Comparison of ENCODE assay signal across 21 cellular contexts in the genomic region with DNA sequence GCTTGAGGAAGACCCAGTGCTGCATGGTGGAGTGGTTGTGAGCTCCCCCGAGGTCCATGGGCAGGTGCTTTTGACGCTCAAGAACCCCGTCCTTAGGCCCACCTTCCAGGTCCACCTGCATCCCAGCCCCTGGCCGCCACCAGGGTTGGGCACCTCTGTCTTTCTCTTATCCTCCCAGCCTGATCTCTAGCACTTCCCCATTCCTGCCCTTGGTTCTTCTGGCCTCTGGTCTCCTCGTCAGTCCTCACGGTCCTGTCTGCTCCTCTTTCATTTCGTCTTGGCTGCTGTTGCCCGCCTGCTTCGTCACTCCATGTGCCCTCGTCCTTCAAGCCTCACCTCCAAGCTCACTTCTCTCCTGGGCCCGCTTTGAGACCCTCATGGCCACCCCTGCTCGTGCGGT.
DNase-seq lines count a peak whose midpoint lies in the region; ATAC-seq, FAIRE-seq and TF ChIP-seq lines count a peak whose summit lies in the region.
"Had no signal": no experiment of that assay in that cellular context is flagged by ENCODE, and none has a peak within 500 bp of the region (broad histone marks: within the 10 kb centered on the region; RNA-seq: fewer than 3 reads in every experiment).

No MANE protein-coding gene starts in this region.

- no peak overlapping the region for H2AFZ ChIP-seq in OCI-LY7 (ENCODE audit: low read length)
- H2AFZ ChIP-seq in K562 (ENCODE audit: low read depth, low read length) = no peak overlapping the region
- H2AFZ ChIP-seq in neuronal stem cell (ENCODE audit: low read length) = no peak overlapping the region
- H2AFZ ChIP-seq: GM23248 had no signal

- no peak overlapping the region for H2BK15ac ChIP-seq in neuronal stem cell (ENCODE audit: low read length)

- 4% methylated on average over 13 of the region's 13 CpGs for WGBS in K562 (ENCODE audit: insufficient coverage, low coverage, missing lambda C conversion rate)
- WGBS in neuronal stem cell (ENCODE audit: extremely low coverage in 2 of 2, insufficient read length in 2 of 2, insufficient replicate concordance in 1 of 2), 2 donors = no CpG with 5 or more reads among the region's 13 CpGs

- BruUV-seq in OCI-LY7 (replicated peaks; lab: Mats Ljungman, UMichigan) = no TSS peak
- no TSS peak for BruUV-seq in K562 (replicated peaks; lab: Mats Ljungman, UMichigan)

- no peaks in the 10 kb centered on the region for H3K9me3 ChIP-seq in OCI-LY7 (ENCODE audit: low read length)
- H3K9me3 ChIP-seq in K562 (replicated peaks; ENCODE audit: control insufficient read depth, insufficient read depth, low read depth, low read length) = no peaks in the 10 kb centered on the region
- H3K9me3 ChIP-seq in neuronal stem cell (replicated peaks in 1 of 2; ENCODE audit: control insufficient read depth in 2 of 2, insufficient read depth in 1 of 2, low read depth in 1 of 2, low read length in 2 of 2) = no peaks in the 10 kb centered on the region
- no peaks in the 10 kb centered on the region for H3K9me3 ChIP-seq in uterus
- H3K9me3 ChIP-seq: BE2C had no signal

- H3K4me2 ChIP-seq in OCI-LY7 (ENCODE audit: low read length) (peak overlapping the region; percentile 69; the same call in 1 of the 2 replicates), K562 (ENCODE audit: insufficient read depth, low read length) (no peak overlapping the region), neuronal stem cell (ENCODE audit: insufficient read depth, low read length, poor library complexity, severe bottlenecking) (no peak overlapping the region)

- H2BK120ac ChIP-seq in neuronal stem cell (ENCODE audit: low read depth, low read length) = no peak overlapping the region

- H3K14ac ChIP-seq in neuronal stem cell (ENCODE audit: low read length) = no peak overlapping the region

- intact Hi-C loops in OCI-LY7 (cut with micrococcal nuclease; ENCODE audit: unreplicated experiment) = no loop called here
- intact Hi-C loops in K562 (cut with micrococcal nuclease) = no loop called here
- intact Hi-C loops in uterus (cut with DNase I; ENCODE audit: low total_unique reads) = no loop called here

- peak overlapping the region; percentile 24 for H3K18ac ChIP-seq in neuronal stem cell (ENCODE audit: low read length)

- H4K20me1 ChIP-seq in OCI-LY7 (ENCODE audit: insufficient read depth, low read length) (no peaks in the 10 kb centered on the region), K562 (replicated peaks; ENCODE audit: control insufficient read depth, insufficient read depth, low read length) (peaks cover 23% of the 10 kb centered on the region)

- CTCF ChIA-PET in OCI-LY7 (lab: Charles Lee; ENCODE audit: unreplicated experiment) = interaction anchor here (1.1 kb wide), 1 partner anchor 16 kb away, joined by 3 read pairs; no protein-coding TSS in a partner anchor
- CTCF ChIA-PET in K562 (lab: Yijun Ruan, JAX; ENCODE audit: low intra/inter-chr PET ratio) = no interaction called here

- H3K79me2 ChIP-seq in OCI-LY7 (ENCODE audit: insufficient read depth, low read depth, low read length) = peaks cover 18% of the 10 kb centered on the region; the same call in 1 of the 2 replicates
- H3K79me2 ChIP-seq in K562 (ENCODE audit: control insufficient read depth, insufficient read depth, low read length) = no peaks in the 10 kb centered on the region

- H2BK12ac ChIP-seq in neuronal stem cell (ENCODE audit: low read length) = peak overlapping the region; percentile 18

- in situ Hi-C loops in K562 (cut with MboI) = no loop called here

- DNase-seq in OCI-LY7 (ENCODE audit: low spot score) = no peak
- no peak for DNase-seq in K562 (ENCODE audit: extremely low read depth in 1 of 4, low spot score in 3 of 4)
- no peak for DNase-seq in neuronal stem cell (ENCODE audit: low spot score)
- DNase-seq in activated effector memory CD4-positive, alpha-beta T cell treated with anti-CD3 and anti-CD28 coated beads, Interleukin-2, amount 50 U/mL, for 16 hours = no peak
- no peak for DNase-seq in uterus
- no peak for DNase-seq in activated naive CD4-positive, alpha-beta T cell (lab: John Stamatoyannopoulos, UW)
- DNase-seq: ACHN; BE2C; C1 segment of cervical spinal cord; CD4-positive, CD25-positive, alpha-beta regulatory T cell; CD8-positive, alpha-beta memory T cell; COR-L47; DMS 273 treated with DMSO at 0.1 percent for 48 hours; DMS53; DND-41; EL; GM23248; HCEC 1CT had no signal

- no peak overlapping the region for H2BK5ac ChIP-seq in neuronal stem cell (ENCODE audit: low read length)

- no peak overlapping the region for H3K4ac ChIP-seq in neuronal stem cell (ENCODE audit: low read length)

- H4K91ac ChIP-seq in neuronal stem cell (ENCODE audit: low read depth, low read length, poor library complexity) = no peak overlapping the region

- no peak overlapping the region for H2AK5ac ChIP-seq in neuronal stem cell (ENCODE audit: low read depth, low read length)

- no peaks in the 10 kb centered on the region for H3K79me1 ChIP-seq in neuronal stem cell (ENCODE audit: low read depth, low read length)

- H3K9me2 ChIP-seq in OCI-LY7 (ENCODE audit: insufficient read depth, low read length) = no peaks in the 10 kb centered on the region

- no peak overlapping the region for H3K4me3 ChIP-seq in OCI-LY7 (ENCODE audit: low read depth, low read length, poor library complexity, severe bottlenecking)
- no peak overlapping the region for H3K4me3 ChIP-seq in K562
- no peak overlapping the region for H3K4me3 ChIP-seq in neuronal stem cell (ENCODE audit: low read length in 2 of 2)
- H3K4me3 ChIP-seq in uterus = no peak overlapping the region
- H3K4me3 ChIP-seq: GM12878, GM23248 had no signal

- FAIRE-seq in K562 (lab: Jason Lieb, UNC) = no peak
- FAIRE-seq: A204.1, GM12878, GM19239 had no signal

- ATAC-seq in K562 = no peak
- ATAC-seq: GM12878 had no signal

- no peak for TF ChIP-seq RAD21 in K562 (CRISPR knock-in tag; conservative IDR thresholded peaks at IDR 0.05 in 1 of 2, IDR thresholded peaks at IDR 0.05 in 1 of 2)

- H3K9me1 ChIP-seq in K562 (ENCODE audit: control insufficient read depth, insufficient read depth, low read length) = no peaks in the 10 kb centered on the region

- TF ChIP-seq EP300 in K562 (IDR thresholded peaks at IDR 0.05; ENCODE audit: low read length) = no peak

- H3K27ac ChIP-seq in OCI-LY7 (ENCODE audit: low read depth, low read length, poor library complexity, severe bottlenecking) = peak overlapping the region; percentile 92
- no peak overlapping the region for H3K27ac ChIP-seq in K562 (ENCODE audit: extremely low read depth, low read depth, low read length)
- H3K27ac ChIP-seq in neuronal stem cell (replicated peaks; ENCODE audit: low read length) = no peak overlapping the region
- H3K27ac ChIP-seq in uterus = no peak overlapping the region
- H3K27ac ChIP-seq: GM23248 had no signal

- H3K36me3 ChIP-seq in OCI-LY7 (ENCODE audit: insufficient read depth, low read length) (peaks cover 4% of the 10 kb centered on the region; the same call in 1 of the 2 replicates), K562 (ENCODE audit: control insufficient read depth, insufficient read depth, low read length) (no peaks in the 10 kb centered on the region), neuronal stem cell (replicated peaks in 1 of 2; ENCODE audit: control insufficient read depth in 2 of 2, insufficient read depth in 2 of 2, low read length in 2 of 2) (no peaks in the 10 kb centered on the region), uterus (no peaks in the 10 kb centered on the region)
- H3K36me3 ChIP-seq: BE2C had no signal

- POLR2A ChIA-PET in OCI-LY7 (lab: Charles Lee) (no interaction called here), K562 (lab: Yijun Ruan, JAX) (no interaction called here)

- H4K8ac ChIP-seq in neuronal stem cell (ENCODE audit: low read depth, low read length) = no peak overlapping the region

- H3K4me1 ChIP-seq in OCI-LY7 (ENCODE audit: insufficient read depth, low read length, poor library complexity, severe bottlenecking) (peaks cover 100% of the 10 kb centered on the region), K562 (replicated peaks in 1 of 2; ENCODE audit: control insufficient read depth in 2 of 2, insufficient read depth in 2 of 2, low read length in 2 of 2) (no peaks in the 10 kb centered on the region), neuronal stem cell (ENCODE audit: control insufficient read depth in 2 of 2, insufficient read depth in 1 of 2, low read depth in 1 of 2, low read length in 2 of 2) (no peaks in the 10 kb centered on the region), uterus (no peaks in the 10 kb centered on the region)
- H3K4me1 ChIP-seq: BE2C had no signal

- TF ChIP-seq CTCF in OCI-LY7 (conservative IDR thresholded peaks at IDR 0.05; ENCODE audit: low read length) (no peak), K562 (IDR thresholded peaks at IDR 0.05 in 2 of 3, conservative IDR thresholded peaks at IDR 0.05 in 1 of 3; ENCODE audit: insufficient read depth in 2 of 3, low read depth in 1 of 3, low read length in 3 of 3) (no peak), uterus (IDR thresholded peaks at IDR 0.05) (no peak)

- peaks cover 2 to 15% of the 10 kb centered on the region in 2 experiments; a peak in 4 of 5 replicates for H3K27me3 ChIP-seq in K562 (ENCODE audit: control insufficient read depth in 2 of 2, insufficient read depth in 2 of 2, low read length in 2 of 2)
- no peaks in the 10 kb centered on the region for H3K27me3 ChIP-seq in neuronal stem cell (ENCODE audit: control insufficient read depth in 3 of 3, insufficient read depth in 3 of 3, low read depth in 1 of 3, low read length in 3 of 3)
- H3K27me3 ChIP-seq in uterus = no peaks in the 10 kb centered on the region
- H3K27me3 ChIP-seq: BE2C had no signal

- no peak for TF ChIP-seq POLR2A in K562 (conservative IDR thresholded peaks at IDR 0.05)
- no peak for TF ChIP-seq POLR2A in uterus (IDR thresholded peaks at IDR 0.05)

- H3K23ac ChIP-seq in neuronal stem cell (ENCODE audit: low read depth, low read length, poor library complexity) = no peak overlapping the region

- no peak overlapping the region for H3K9ac ChIP-seq in K562 (ENCODE audit: insufficient read depth in 1 of 2, low read depth in 2 of 2, low read length in 2 of 2)
- no peak overlapping the region for H3K9ac ChIP-seq in neuronal stem cell (ENCODE audit: low read depth, low read length, poor library complexity)
- H3K9ac ChIP-seq: GM23248 had no signal

TF ChIP-seq in K562, 482 proteins besides CTCF, POLR2A, EP300 and RAD21:
- peak; percentile 87 for TF ChIP-seq SPI1 (IDR thresholded peaks at IDR 0.05; ENCODE audit: borderline replicate concordance, low read depth, low read length)
- TF ChIP-seq SMAD2 (IDR thresholded peaks at IDR 0.05; ENCODE audit: low read depth, low read length) = no peak
- TF ChIP-seq HDAC1 (IDR thresholded peaks at IDR 0.05) = no peak
